In genomic region chr11:73141309-73142127, GRCh38 we compare ENCODE assay signal across 8 cellular contexts. TPM values are rescaled to one million over a fixed set of nuclear protein-coding genes. Genes with fewer than 3 reads are reported as not detected.
DNase-seq lines count a peak whose midpoint lies in the region; ATAC-seq, FAIRE-seq and TF ChIP-seq lines count a peak whose summit lies in the region.

No MANE protein-coding gene starts in this region.

- FAIRE-seq in small intestine (lab: Jason Lieb, UNC): no peak

- peaks cover 29% of the 10 kb centered on the region for H3K36me3 ChIP-seq in KOPT-K1 (ENCODE audit: insufficient read depth, low read length)
- H3K36me3 ChIP-seq in brain microvascular endothelial cell (replicated peaks): no peaks in the 10 kb centered on the region
- H3K36me3 ChIP-seq in iPS-20b (ENCODE audit: insufficient read depth, low read depth, low read length): no peaks in the 10 kb centered on the region
- no peaks in the 10 kb centered on the region for H3K36me3 ChIP-seq in small intestine (ENCODE audit: control insufficient read depth in 2 of 2, insufficient read depth in 2 of 2, low read length in 2 of 2)

- WGBS in small intestine, 3 donors: 0 to 1% (median 0%) methylated on average over 63 to 71 of the region's 71 CpGs

- no peaks in the 10 kb centered on the region for H3K9me3 ChIP-seq in KOPT-K1 (ENCODE audit: insufficient read depth, low read length, poor library complexity, severe bottlenecking)
- H3K9me3 ChIP-seq in iPS-20b (ENCODE audit: insufficient read depth, low read depth, low read length): no peaks in the 10 kb centered on the region
- no peaks in the 10 kb centered on the region for H3K9me3 ChIP-seq in small intestine (ENCODE audit: control insufficient read depth, low read depth)

- DNase-seq in DMS79 treated with DMSO at 0.1 percent for 48 hours (lab: John Stamatoyannopoulos, UW) (peak; percentile 83), T-helper 2 cell (peak; percentile 27 to 72 (median 55)), brain microvascular endothelial cell (peak; percentile 52), small intestine (peak; percentile 42)

- H3K9ac ChIP-seq in iPS-20b (ENCODE audit: low read depth, low read length): peak overlapping the region; percentile 80; the same call in 1 of the 2 replicates

- H3K4me3 ChIP-seq in brain microvascular endothelial cell (ENCODE audit: low read depth, low read length) (peak overlapping the region; percentile 92), iPS-20b (ENCODE audit: low read length) (peak overlapping the region; percentile 80), small intestine (ENCODE audit: low read depth in 1 of 2, low read length in 2 of 2) (peak overlapping the region; percentile 90 to 96)

- H3K27me3 ChIP-seq in brain microvascular endothelial cell (replicated peaks) (no peaks in the 10 kb centered on the region), iPS-20b (ENCODE audit: insufficient read depth, low read length) (peaks cover 42% of the 10 kb centered on the region), small intestine (ENCODE audit: control insufficient read depth in 2 of 2, insufficient read depth in 2 of 2, low read length in 2 of 2) (no peaks in the 10 kb centered on the region)

- no peak for TF ChIP-seq CTCF in brain microvascular endothelial cell (IDR thresholded peaks at IDR 0.05; ENCODE audit: low read depth, low read length, missing control alignments)

- H3K4me1 ChIP-seq in iPS-20b (ENCODE audit: insufficient read depth, low read length): peaks cover 18% of the 10 kb centered on the region
- peaks cover 0 to 4% of the 10 kb centered on the region in 2 donors for H3K4me1 ChIP-seq in small intestine (ENCODE audit: control insufficient read depth in 2 of 2, insufficient read depth in 1 of 2, low read depth in 1 of 2, low read length in 1 of 2)

- ATAC-seq in GM21526 (IDR thresholded peaks at IDR 0.05; ENCODE audit: low FRiP score, unreplicated experiment) (peak; percentile 4), GM18520 (IDR thresholded peaks at IDR 0.05; ENCODE audit: unreplicated experiment) (no peak)

- peak overlapping the region; percentile 99 for H3K27ac ChIP-seq in KOPT-K1 (ENCODE audit: low read depth, low read length, poor library complexity, severe bottlenecking)
- H3K27ac ChIP-seq in brain microvascular endothelial cell: peak overlapping the region; percentile 45
- no peak overlapping the region for H3K27ac ChIP-seq in iPS-20b (ENCODE audit: low read length)
- peak overlapping the region; percentile 83 to 95 for H3K27ac ChIP-seq in small intestine (ENCODE audit: low read depth in 1 of 2, low read length in 1 of 2)

- in situ Hi-C loops in brain microvascular endothelial cell (cut with HindIII; ENCODE audit: low pct_ligation_motif_present, low sequenced_read_pairs): no loop called here

RNA-seq across cellular contexts. Expression of gene FCHSD2, which starts 0.6 kb away (rescaled TPM):
- polyA plus RNA-seq in small intestine: 10 to 100 TPM in 1 of 3 donors, 1 to 10 TPM in 2; 2.0 to 10.8 (median 5.1) TPM
